Comparison of ENCODE assay signal across 19 cellular contexts in the genomic region with DNA sequence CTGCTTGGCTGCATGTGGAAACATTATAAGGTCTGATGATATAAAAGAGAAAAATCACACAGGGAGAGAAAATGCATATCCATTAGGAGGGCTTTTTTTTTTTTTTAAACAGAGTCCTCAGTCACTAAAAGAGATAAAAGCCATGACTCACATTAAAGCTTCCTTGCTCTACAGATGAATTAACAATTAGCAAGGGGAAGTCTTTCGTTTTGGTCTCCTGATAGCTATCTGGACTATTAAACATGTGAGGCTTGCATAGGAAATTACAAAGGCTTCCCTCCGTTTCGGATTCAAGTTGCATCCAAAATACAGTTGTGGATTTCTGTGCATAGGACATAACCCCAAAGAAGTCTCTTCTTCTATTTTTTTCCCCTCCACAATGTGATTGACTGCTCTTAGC.
"Had no signal": no experiment of that assay in that cellular context is flagged by ENCODE, and none has a peak within 500 bp of the region (broad histone marks: within the 10 kb centered on the region; RNA-seq: fewer than 3 reads in every experiment).

No MANE protein-coding gene starts in this region.

- H2AFZ ChIP-seq: neural progenitor cell had no signal

- H3K9me3 ChIP-seq: psoas muscle, tibial artery had no signal

- H3K4me1 ChIP-seq: tibial artery had no signal

- H3K9ac ChIP-seq: neural progenitor cell had no signal

- H3K27ac ChIP-seq: coronary artery, neural progenitor cell, psoas muscle, tibial artery had no signal

- H3K36me3 ChIP-seq: neural progenitor cell, tibial artery had no signal

- DNase-seq: activated CD4-positive, alpha-beta T cell treated with anti-CD3 and anti-CD28 coated beads, Interleukin-2, amount 10 ng/mL, durations not matched to agents 7 days and 5 days; activated CD8-positive, alpha-beta memory T cell treated with anti-CD3 and anti-CD28 coated beads for 24 hours; activated CD8-positive, alpha-beta memory T cell treated with anti-CD3 and anti-CD28 coated beads, Interleukin-2, amount 50 U/mL, for 48 hours; activated effector memory CD4-positive, alpha-beta T cell treated with anti-CD3 and anti-CD28 coated beads, Interleukin-2, amount 50 U/mL, for 16 hours; activated naive CD4-positive, alpha-beta T cell treated with anti-CD3 and anti-CD28 coated beads, Interleukin-2, amount 50 U/mL, for 16 hours; activated T-cell treated with anti-CD3 and anti-CD28 coated beads, Interleukin-2, amount 50 U/mL, for 48 hours; aorta; mesendoderm; naive thymus-derived CD4-positive, alpha-beta T cell; psoas muscle; right cardiac atrium; stimulated activated CD4-positive, alpha-beta T cell treated with anti-CD3 and anti-CD28 coated beads, Interleukin-2, amount 100 ng/mL, for 24 hours; stimulated activated naive CD8-positive, alpha-beta T cell treated with anti-CD3 and anti-CD28 coated beads, Interleukin-15, Interleukin-2, amounts not matched to agents 100 U/mL and 50 U/mL, for 24 hours; substantia nigra; tibial artery had no signal

- ATAC-seq: activated CD4-positive, CD25-positive, alpha-beta regulatory T cell treated with anti-CD3 and anti-CD28 coated beads, Interleukin-2, amount 50 U/mL, for 24 hours; esophagus mucosa; naive thymus-derived CD4-positive, alpha-beta T cell; psoas muscle; right cardiac atrium; stimulated activated naive CD8-positive, alpha-beta T cell treated with anti-CD3 and anti-CD28 coated beads, Interleukin-15, Interleukin-2, amounts not matched to agents 100 U/mL and 50 U/mL, for 24 hours had no signal

- H3K4me2 ChIP-seq: neural progenitor cell had no signal

- H3K4me3 ChIP-seq: coronary artery, neural progenitor cell, psoas muscle, tibial artery had no signal

- H3K27me3 ChIP-seq: neural progenitor cell, tibial artery had no signal
